ENCODE assay signal across 10 cellular contexts in the genomic region with DNA sequence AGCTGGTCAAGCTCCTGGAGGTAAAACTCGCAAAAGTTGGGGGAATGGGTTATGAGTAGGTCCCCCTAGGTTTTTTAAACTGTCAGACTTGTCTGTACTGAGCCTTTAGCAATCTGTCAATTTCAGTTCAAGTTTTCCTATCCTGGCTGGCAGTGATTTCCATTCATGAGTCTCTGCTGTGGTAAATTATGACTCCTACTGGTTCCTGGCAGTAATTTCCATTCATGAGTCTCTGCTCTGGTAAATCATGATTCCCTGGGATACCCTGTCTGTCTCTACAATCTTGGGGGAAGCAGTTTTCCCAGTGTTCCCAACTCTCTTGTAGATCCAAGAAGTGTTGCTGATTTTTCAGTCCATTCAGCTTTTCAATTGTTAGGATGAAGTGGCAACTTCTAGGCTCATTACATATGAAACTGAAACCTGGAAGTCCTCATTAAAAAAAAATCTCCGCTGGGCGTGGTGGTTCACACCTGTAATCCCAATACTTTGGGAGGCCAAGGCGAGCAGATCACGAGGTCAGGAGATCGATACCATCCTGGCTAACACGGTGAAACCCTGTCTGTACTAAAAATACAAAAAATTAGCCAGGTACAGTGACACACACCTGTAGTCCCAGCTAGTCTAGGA.
A peak's percentile ranks its signal among the peaks of the same experiment; 100 is the strongest.
DNase-seq lines count a peak whose midpoint lies in the region; TF ChIP-seq lines count a peak whose summit lies in the region.
"Had no signal": no experiment of that assay in that cellular context is flagged by ENCODE, and none has a peak within 500 bp of the region (broad histone marks: within the 10 kb centered on the region; RNA-seq: fewer than 3 reads in every experiment).

No MANE protein-coding gene starts in this region.

- no peaks in the 10 kb centered on the region for H3K9me2 ChIP-seq in OCI-LY7 (ENCODE audit: insufficient read depth, low read length)

- H3K4me3 ChIP-seq in OCI-LY7 (ENCODE audit: low read depth, low read length, poor library complexity, severe bottlenecking) (no peak overlapping the region), epithelial cell of esophagus (ENCODE audit: low read length) (no peak overlapping the region), parathyroid adenoma (ENCODE audit: low read depth, low read length) (no peak overlapping the region)

- H3K4me1 ChIP-seq in OCI-LY7 (ENCODE audit: insufficient read depth, low read length, poor library complexity, severe bottlenecking) (no peaks in the 10 kb centered on the region), parathyroid adenoma (no peaks in the 10 kb centered on the region)

- H3K9ac ChIP-seq in parathyroid adenoma: no peak overlapping the region

- H4K20me1 ChIP-seq in OCI-LY7 (ENCODE audit: insufficient read depth, low read length): no peaks in the 10 kb centered on the region

- H2AFZ ChIP-seq in OCI-LY7 (ENCODE audit: low read length) (no peak overlapping the region), parathyroid adenoma (no peak overlapping the region)

- TF ChIP-seq CTCF in OCI-LY7 (conservative IDR thresholded peaks at IDR 0.05; ENCODE audit: low read length): peak; percentile 48
- peak; percentile 68 for TF ChIP-seq CTCF in epithelial cell of esophagus (IDR thresholded peaks at IDR 0.05; ENCODE audit: insufficient read depth, low read depth, low read length, missing control alignments)
- peak; percentile 8 for TF ChIP-seq CTCF in parathyroid adenoma (IDR thresholded peaks at IDR 0.05)

- POLR2A ChIA-PET in OCI-LY7 (lab: Charles Lee): no interaction called here

- intact Hi-C loops in OCI-LY7 (cut with micrococcal nuclease; ENCODE audit: unreplicated experiment): no loop called here

- H3K27ac ChIP-seq in OCI-LY7 (ENCODE audit: low read depth, low read length, poor library complexity, severe bottlenecking) (no peak overlapping the region), parathyroid adenoma (no peak overlapping the region)

- peak; percentile 38 for DNase-seq in DMS 273 (lab: John Stamatoyannopoulos, UW; ENCODE audit: unreplicated experiment)
- DNase-seq in DMS 273 treated with DMSO at 0.1 percent for 48 hours (lab: John Stamatoyannopoulos, UW): no peak
- DNase-seq in OCI-LY7 (ENCODE audit: low spot score): peak; percentile 8
- DNase-seq in epithelial cell of esophagus (ENCODE audit: low read depth): peak; percentile 61
- DNase-seq in NCI-H2107 (lab: John Stamatoyannopoulos, UW): no peak
- no peak for DNase-seq in activated gamma-delta T cell treated with Interleukin-2 at 50 U/mL for 16 hours
- DNase-seq in cortex of kidney (lab: John Stamatoyannopoulos, UW): no peak
- DNase-seq: 8988T, NCI-H2081 treated with DMSO at 0.1 percent for 48 hours had no signal

- no peaks in the 10 kb centered on the region for H3K36me3 ChIP-seq in OCI-LY7 (ENCODE audit: insufficient read depth, low read length)
- H3K36me3 ChIP-seq in parathyroid adenoma (ENCODE audit: control insufficient read depth, insufficient read depth, low read length): no peaks in the 10 kb centered on the region

- CTCF ChIA-PET in OCI-LY7 (lab: Charles Lee; ENCODE audit: unreplicated experiment): no interaction called here

- no peak overlapping the region for H3K4me2 ChIP-seq in OCI-LY7 (ENCODE audit: low read length)
- no peak overlapping the region for H3K4me2 ChIP-seq in parathyroid adenoma (ENCODE audit: low read length)

- no peaks in the 10 kb centered on the region for H3K9me3 ChIP-seq in OCI-LY7 (ENCODE audit: low read length)
- H3K9me3 ChIP-seq in parathyroid adenoma (ENCODE audit: control insufficient read depth, low read length): no peaks in the 10 kb centered on the region

- H3K27me3 ChIP-seq in parathyroid adenoma (ENCODE audit: control insufficient read depth, insufficient read depth, low read length): no peaks in the 10 kb centered on the region

- H3K79me2 ChIP-seq in OCI-LY7 (ENCODE audit: insufficient read depth, low read depth, low read length) (no peaks in the 10 kb centered on the region), parathyroid adenoma (no peaks in the 10 kb centered on the region)

- BruUV-seq in OCI-LY7 (replicated peaks; lab: Mats Ljungman, UMichigan): no TSS peak

Comparison
In these comparisons a context has a peak if more than half of its experiments do, and no peak if none do; other contexts are left out.
1. DNase-seq: peak in DMS 273 (single experiment), OCI-LY7 (single experiment) and epithelial cell of esophagus (single experiment); none in DMS 273 treated with DMSO at 0.1 percent for 48 hours (single experiment), NCI-H2107 (single experiment), activated gamma-delta T cell treated with Interleukin-2 at 50 U/mL for 16 hours (single experiment) and cortex of kidney (single experiment).
2. CTCF ChIP-seq: peak in every context shown above with its lines; median percentile 68 in epithelial cell of esophagus; 48 in OCI-LY7; 8 in parathyroid adenoma.